In genomic region chr1:175834597-175834996, GRCh38 we compare ENCODE assay signal across 28 cellular contexts.
"Had no signal": no experiment of that assay in that cellular context is flagged by ENCODE, and none has a peak within 500 bp of the region (broad histone marks: within the 10 kb centered on the region; RNA-seq: fewer than 3 reads in every experiment).

No MANE protein-coding gene starts in this region.

- H3K36me3 Mint-ChIP-seq: activated naive CD4-positive, alpha-beta T cell treated with anti-CD3 and anti-CD28 coated beads, Interleukin-2, amount 50 U/mL, for 24 hours; activated naive CD8-positive, alpha-beta T cell treated with anti-CD3 and anti-CD28 coated beads, Interleukin-2, amount 10 ng/mL, durations not matched to agents 7 days and 5 days had no signal

- H3K27me3 ChIP-seq: ascending aorta, cardiac muscle cell, SJCRH30 had no signal

- ATAC-seq: activated CD8-positive, alpha-beta T cell treated with anti-CD3 and anti-CD28 coated beads, Interleukin-2, amount 10 ng/mL, durations not matched to agents 7 days and 5 days; Panc1 had no signal

- H3K27ac ChIP-seq: ascending aorta, cardiac muscle cell, SJCRH30, WERI-Rb-1 had no signal

- H3K4me1 Mint-ChIP-seq: activated CD4-positive, alpha-beta T cell treated with anti-CD3 and anti-CD28 coated beads, Interleukin-2, amount 10 ng/mL, durations not matched to agents 7 days and 5 days; activated naive CD4-positive, alpha-beta T cell treated with anti-CD3 and anti-CD28 coated beads, Interleukin-2, amount 50 U/mL, for 24 hours; activated naive CD8-positive, alpha-beta T cell treated with anti-CD3 and anti-CD28 coated beads, Interleukin-2, amount 10 ng/mL, durations not matched to agents 7 days and 5 days; central memory CD8-positive, alpha-beta T cell had no signal

- DNase-seq: activated CD4-positive, alpha-beta T cell treated with anti-CD3 and anti-CD28 coated beads, Interleukin-2, amount 10 ng/mL, durations not matched to agents 7 days and 5 days; activated CD4-positive, alpha-beta T cell treated with anti-CD3 and anti-CD28 coated beads, Interleukin-2, amount 50 U/mL, for 48 hours; activated CD8-positive, alpha-beta T cell treated with anti-CD3 and anti-CD28 coated beads, Interleukin-2, amount 10 ng/mL, durations not matched to agents 7 days and 5 days; activated gamma-delta T cell; activated naive CD4-positive, alpha-beta T cell treated with Interleukin-2 at 50 U/mL for 16 hours; activated naive CD8-positive, alpha-beta T cell treated with anti-CD3 and anti-CD28 coated beads, Interleukin-2, amount 10 ng/mL, durations not matched to agents 7 days and 5 days; activated T-cell treated with anti-CD3 and anti-CD28 coated beads, Interleukin-2, amount 50 U/mL, for 24 hours; amygdala; Kasumi-1; MG63; NCI-H1048; NCI-H1436 treated with DMSO at 0.1 percent for 48 hours; NCI-H187 treated with DMSO at 0.1 percent for 48 hours; NCI-H2081; NCI-H2171 treated with DMSO at 0.1 percent for 48 hours; NCI-H226; NCI-H446 treated with DMSO at 0.1 percent for 48 hours; NCI-H524; SHP77; SJCRH30; T1000; WERI-Rb-1 had no signal

- H3K36me3 ChIP-seq: ascending aorta, cardiac muscle cell, MG63, SJCRH30, WERI-Rb-1 had no signal

- H3K27ac Mint-ChIP-seq: activated CD4-positive, alpha-beta T cell treated with anti-CD3 and anti-CD28 coated beads, Interleukin-2, amount 10 ng/mL, durations not matched to agents 7 days and 5 days; activated CD8-positive, alpha-beta T cell treated with anti-CD3 and anti-CD28 coated beads, Interleukin-2, amount 10 ng/mL, durations not matched to agents 7 days and 5 days; activated naive CD4-positive, alpha-beta T cell treated with anti-CD3 and anti-CD28 coated beads, Interleukin-2, amount 50 U/mL, for 24 hours; activated naive CD8-positive, alpha-beta T cell treated with anti-CD3 and anti-CD28 coated beads, Interleukin-2, amount 10 ng/mL, durations not matched to agents 7 days and 5 days; activated T-cell treated with anti-CD3 and anti-CD28 coated beads, Interleukin-2, amount 50 U/mL, for 24 hours; activated T-helper 2 cell treated with anti-CD3 and anti-CD28 coated beads, Interferon-gamma antibody, Interleukin-2, Interleukin-4, amounts not matched to agents 10 μg/mL and 5 μg/mL and 100 μg/mL, durations not matched to agents 14 hours and 24 hours and 36 hours had no signal

- H3K9me3 Mint-ChIP-seq: activated CD4-positive, alpha-beta T cell treated with anti-CD3 and anti-CD28 coated beads, Interleukin-2, amount 10 ng/mL, durations not matched to agents 7 days and 5 days; activated T-cell treated with anti-CD3 and anti-CD28 coated beads, Interleukin-2, amount 50 U/mL, for 24 hours; activated T-helper 2 cell treated with anti-CD3 and anti-CD28 coated beads, Interferon-gamma antibody, Interleukin-2, Interleukin-4, amounts not matched to agents 10 μg/mL and 5 μg/mL and 100 μg/mL, durations not matched to agents 14 hours and 24 hours and 36 hours had no signal

- H3K4me1 ChIP-seq: ascending aorta, SJCRH30 had no signal

- H3K4me3 ChIP-seq: ascending aorta, cardiac muscle cell, MG63, SJCRH30 had no signal

- H3K27me3 Mint-ChIP-seq: activated CD4-positive, alpha-beta T cell treated with anti-CD3 and anti-CD28 coated beads, Interleukin-2, amount 10 ng/mL, durations not matched to agents 7 days and 5 days had no signal

- H3K9me3 ChIP-seq: ascending aorta, MG63, SJCRH30 had no signal

- H3K4me3 Mint-ChIP-seq: activated CD4-positive, alpha-beta T cell treated with anti-CD3 and anti-CD28 coated beads, Interleukin-2, amount 10 ng/mL, durations not matched to agents 7 days and 5 days; activated CD8-positive, alpha-beta T cell treated with anti-CD3 and anti-CD28 coated beads, Interleukin-2, amount 10 ng/mL, durations not matched to agents 7 days and 5 days; activated naive CD4-positive, alpha-beta T cell treated with anti-CD3 and anti-CD28 coated beads, Interleukin-2, amount 50 U/mL, for 24 hours; activated naive CD8-positive, alpha-beta T cell treated with anti-CD3 and anti-CD28 coated beads, Interleukin-2, amount 10 ng/mL, durations not matched to agents 7 days and 5 days; activated T-cell treated with anti-CD3 and anti-CD28 coated beads, Interleukin-2, amount 50 U/mL, for 24 hours; central memory CD8-positive, alpha-beta T cell had no signal
